9 cellular contexts compared by ENCODE assay signal in the genomic region with DNA sequence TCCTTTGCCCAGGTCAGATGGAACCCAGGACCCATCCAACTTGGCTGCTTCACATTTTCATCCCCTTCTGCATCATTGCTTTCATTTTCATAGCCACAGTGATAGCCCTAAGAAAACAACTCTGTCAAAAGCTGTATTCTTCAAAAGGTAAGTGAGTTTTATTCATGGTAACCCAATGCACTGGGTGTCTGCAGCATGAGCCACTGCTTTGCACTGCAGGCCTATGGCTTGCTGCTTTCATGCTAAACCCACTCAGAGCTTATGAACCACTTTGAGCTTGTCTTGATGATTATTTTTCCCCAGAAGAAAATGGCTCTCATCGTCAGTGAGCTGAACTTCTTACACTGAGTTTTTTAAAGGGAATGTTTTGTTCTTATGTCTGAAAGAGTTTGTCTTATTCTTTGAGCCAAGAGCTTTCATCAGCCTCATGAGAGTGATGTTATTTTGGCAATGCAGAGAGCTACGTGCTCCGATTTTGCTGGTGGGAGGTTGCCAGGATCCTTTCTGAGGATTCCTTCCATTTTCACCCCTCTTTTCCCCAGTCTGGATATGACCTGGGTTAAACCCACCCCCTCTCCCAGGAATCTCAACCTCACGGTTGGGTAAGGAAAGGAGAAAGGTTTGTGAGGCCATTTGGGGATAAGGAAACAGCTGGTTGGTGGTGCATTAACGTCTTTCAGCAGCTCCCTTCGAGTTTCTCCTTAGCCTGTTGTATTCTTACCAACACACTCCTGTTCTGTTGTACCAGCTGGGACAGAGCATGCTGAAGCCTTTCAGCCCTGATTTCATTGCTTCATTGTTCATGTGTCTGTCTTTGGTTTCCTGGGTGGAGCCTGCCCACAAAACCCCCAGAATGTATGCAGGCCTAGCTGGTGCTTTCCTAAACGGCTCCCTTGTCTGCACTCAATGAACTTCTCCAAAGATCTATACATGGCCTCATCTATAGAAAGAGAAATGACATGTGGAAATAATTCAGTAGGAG.
DNase-seq lines count a peak whose midpoint lies in the region; ATAC-seq and FAIRE-seq lines count a peak whose summit lies in the region.
"Had no signal": no experiment of that assay in that cellular context is flagged by ENCODE, and none has a peak within 500 bp of the region (broad histone marks: within the 10 kb centered on the region; RNA-seq: fewer than 3 reads in every experiment).

No MANE protein-coding gene starts in this region.

- peaks cover 53% of the 10 kb centered on the region for H3K4me1 Mint-ChIP-seq in activated T-cell treated with anti-CD3 and anti-CD28 coated beads, Interleukin-2, amount 50 U/mL, for 24 hours (ENCODE audit: low read depth)

- ATAC-seq in HG03558 (IDR thresholded peaks at IDR 0.05; ENCODE audit: extremely low read depth, unreplicated experiment) = peak; percentile 39
- ATAC-seq in GM21526 (IDR thresholded peaks at IDR 0.05; ENCODE audit: low FRiP score, unreplicated experiment) = no peak

- H3K36me3 Mint-ChIP-seq in activated T-cell treated with anti-CD3 and anti-CD28 coated beads, Interleukin-2, amount 50 U/mL, for 24 hours (ENCODE audit: low read depth) = no peaks in the 10 kb centered on the region

- H3K27ac Mint-ChIP-seq in activated T-cell treated with anti-CD3 and anti-CD28 coated beads, Interleukin-2, amount 50 U/mL, for 24 hours = peak overlapping the region; percentile 73

- peaks cover 5% of the 10 kb centered on the region for H3K9me3 Mint-ChIP-seq in activated T-cell treated with anti-CD3 and anti-CD28 coated beads, Interleukin-2, amount 50 U/mL, for 24 hours

- no peak for DNase-seq in GM19239 (ENCODE audit: insufficient read length, low spot score)
- DNase-seq in activated T-cell treated with anti-CD3 and anti-CD28 coated beads, Interleukin-2, amount 50 U/mL, for 24 hours = peak; percentile 46
- peak; percentile 35 for DNase-seq in medulla oblongata (ENCODE audit: extremely low spot score)
- no peak for DNase-seq in COLO668 (lab: John Stamatoyannopoulos, UW; ENCODE audit: unreplicated experiment)
- DNase-seq in iPS-NIHi7 (ENCODE audit: extremely low spot score) = no peak
- DNase-seq in kidney tubule cell (ENCODE audit: low spot score) = no peak

- peak; percentile 93 for FAIRE-seq in GM19239 (lab: Jason Lieb, UNC)
- FAIRE-seq: endothelial cell of umbilical vein had no signal

- peak overlapping the region; percentile 30 for H3K4me3 Mint-ChIP-seq in activated T-cell treated with anti-CD3 and anti-CD28 coated beads, Interleukin-2, amount 50 U/mL, for 24 hours

- H3K27me3 Mint-ChIP-seq in activated T-cell treated with anti-CD3 and anti-CD28 coated beads, Interleukin-2, amount 50 U/mL, for 24 hours = no peaks in the 10 kb centered on the region

Comparison
In these comparisons a context has a peak if more than half of its experiments do, and no peak if none do; other contexts are left out.
1. DNase-seq: peak in activated T-cell treated with anti-CD3 and anti-CD28 coated beads, Interleukin-2, amount 50 U/mL, for 24 hours (single experiment) and medulla oblongata (single experiment); none in GM19239 (single experiment), COLO668 (single experiment), iPS-NIHi7 (single experiment) and kidney tubule cell (single experiment).